In the genomic region with DNA sequence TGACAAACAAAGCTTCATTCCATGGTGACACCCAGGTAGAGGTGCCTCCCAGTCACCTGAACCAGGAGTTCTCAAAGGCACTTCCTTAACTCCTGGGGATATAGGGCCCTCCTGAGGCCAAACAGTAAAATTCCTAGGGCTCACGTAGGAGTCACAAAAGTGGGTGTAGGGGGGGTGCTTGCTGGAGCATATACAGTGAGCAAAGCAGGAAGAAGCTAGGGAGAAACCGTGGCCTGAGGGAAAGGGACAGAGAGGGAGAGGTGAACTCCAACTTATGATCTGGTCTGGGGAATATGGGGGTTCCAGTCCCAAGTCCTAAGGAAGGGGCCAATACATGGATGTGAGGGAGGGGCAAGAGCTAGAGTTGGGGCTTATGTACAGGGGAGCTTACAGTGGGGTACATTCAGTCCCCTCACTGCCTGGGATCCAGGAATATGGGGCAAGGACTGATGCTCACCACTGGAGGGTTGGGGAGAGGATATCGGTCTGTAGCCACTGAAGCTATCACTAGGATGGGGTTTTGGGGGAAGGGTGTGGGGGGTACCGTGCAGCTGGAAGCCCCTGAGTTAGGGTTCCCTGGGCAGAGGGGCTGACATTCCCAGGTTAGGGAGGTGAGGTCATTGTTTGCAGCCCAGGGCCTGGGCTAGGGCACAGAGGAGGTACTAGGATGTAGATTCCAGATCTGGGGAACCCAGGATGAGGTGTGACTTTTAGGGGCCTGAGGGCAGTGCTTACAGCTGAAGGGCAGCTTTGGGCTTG, we compare ENCODE assay signal across 8 cellular contexts. TPM values are rescaled to one million over a fixed set of nuclear protein-coding genes. Genes with fewer than 3 reads are reported as not detected.
DNase-seq lines count a peak whose midpoint lies in the region; ATAC-seq and TF ChIP-seq lines count a peak whose summit lies in the region.

No MANE protein-coding gene starts in this region.

- peak overlapping the region; percentile 40 for H2AFZ ChIP-seq in hepatocyte

- peaks cover 60% of the 10 kb centered on the region for H3K4me1 Mint-ChIP-seq in stimulated activated memory B cell treated with anti-CD40 and anti-IgM and Interleukin-4, amounts not matched to agents 10 μg/mL and 1 μg/mL and 100 μg/mL, for 72 hours

- TF ChIP-seq CTCF in WERI-Rb-1 (IDR thresholded peaks at IDR 0.05; ENCODE audit: low read depth, low read length), result no peak
- peak; percentile 31 for TF ChIP-seq CTCF in hepatocyte (IDR thresholded peaks at IDR 0.05; ENCODE audit: poor library complexity)

- H3K4me2 ChIP-seq in hepatocyte, result peak overlapping the region; percentile 95

- H3K27me3 ChIP-seq in WERI-Rb-1 (ENCODE audit: insufficient read depth, low read depth, severe bottlenecking), result no peaks in the 10 kb centered on the region
- no peaks in the 10 kb centered on the region for H3K27me3 ChIP-seq in hepatocyte

- H3K4me1 ChIP-seq in hepatocyte (ENCODE audit: insufficient read depth), result peaks cover 30% of the 10 kb centered on the region

- H3K36me3 ChIP-seq in WERI-Rb-1 (peaks cover 12% of the 10 kb centered on the region), hepatocyte (replicated peaks; ENCODE audit: insufficient read depth, low read depth) (no peaks in the 10 kb centered on the region)

- peak; percentile 57 for DNase-seq in DMS53 (lab: John Stamatoyannopoulos, UW)
- no peak for DNase-seq in DMS53 treated with DMSO at 0.1 percent for 48 hours (lab: John Stamatoyannopoulos, UW; ENCODE audit: unreplicated experiment)
- DNase-seq in WERI-Rb-1, result no peak
- DNase-seq in hepatocyte (ENCODE audit: low spot score), result peak; percentile 65
- no peak for DNase-seq in DMS 273 (lab: John Stamatoyannopoulos, UW; ENCODE audit: unreplicated experiment)

- no peaks in the 10 kb centered on the region for H3K27me3 Mint-ChIP-seq in stimulated activated memory B cell treated with anti-CD40 and anti-IgM and Interleukin-4, amounts not matched to agents 10 μg/mL and 1 μg/mL and 100 μg/mL, for 72 hours

- no peaks in the 10 kb centered on the region for H4K20me1 ChIP-seq in hepatocyte (ENCODE audit: insufficient read depth, poor library complexity, severe bottlenecking)

- H3K4me3 ChIP-seq in WERI-Rb-1 (ENCODE audit: low read depth, low read length) (peak overlapping the region; percentile 80), hepatocyte (peak overlapping the region; percentile 97)

- no peaks in the 10 kb centered on the region for H3K9me2 ChIP-seq in hepatocyte (replicated peaks; ENCODE audit: insufficient read depth)

- no peaks in the 10 kb centered on the region for H3K9me3 Mint-ChIP-seq in stimulated activated memory B cell treated with anti-CD40 and anti-IgM and Interleukin-4, amounts not matched to agents 10 μg/mL and 1 μg/mL and 100 μg/mL, for 72 hours

- no peaks in the 10 kb centered on the region for H3K9me3 ChIP-seq in WERI-Rb-1 (ENCODE audit: severe bottlenecking)
- H3K9me3 ChIP-seq in hepatocyte (ENCODE audit: low read depth), result no peaks in the 10 kb centered on the region

- peak overlapping the region; percentile 69 for H3K27ac Mint-ChIP-seq in stimulated activated memory B cell treated with anti-CD40 and anti-IgM and Interleukin-4, amounts not matched to agents 10 μg/mL and 1 μg/mL and 100 μg/mL, for 72 hours

- 32% methylated on average over 4 of the region's 4 CpGs for WGBS in hepatocyte (ENCODE audit: low lambda C conversion rate, missing lambda C conversion rate)

- H3K4me3 Mint-ChIP-seq in stimulated activated memory B cell treated with anti-CD40 and anti-IgM and Interleukin-4, amounts not matched to agents 10 μg/mL and 1 μg/mL and 100 μg/mL, for 72 hours, result peak overlapping the region; percentile 86

- H3K79me2 ChIP-seq in hepatocyte, result peaks cover 58% of the 10 kb centered on the region

- H3K36me3 Mint-ChIP-seq in stimulated activated memory B cell treated with anti-CD40 and anti-IgM and Interleukin-4, amounts not matched to agents 10 μg/mL and 1 μg/mL and 100 μg/mL, for 72 hours, result peaks cover 10% of the 10 kb centered on the region

- H3K27ac ChIP-seq in WERI-Rb-1 (no peak overlapping the region; the same call in 1 of the 2 replicates), hepatocyte (peak overlapping the region; percentile 88)

- no peak for ATAC-seq in stimulated activated memory B cell treated with anti-CD40 and anti-IgM and Interleukin-4, amounts not matched to agents 10 μg/mL and 1 μg/mL and 100 μg/mL, for 72 hours
- no peak for ATAC-seq in HG03469 (IDR thresholded peaks at IDR 0.05; ENCODE audit: unreplicated experiment)
- no peak for ATAC-seq in HG03378 (IDR thresholded peaks at IDR 0.05; ENCODE audit: unreplicated experiment)

RNA-seq across cellular contexts. Expression of a gene that starts 0.9 kb away (rescaled TPM):
- total RNA-seq in hepatocyte, result 24.5 and 29.5 TPM in 2 replicates
- polyA plus RNA-seq in hepatocyte, result 39.1 and 46.2 TPM in 2 replicates

RNA-seq across cellular contexts. Expression of a gene that starts 38.1 kb away (rescaled TPM):
- 58.9 and 60.9 TPM in 2 replicates for total RNA-seq in hepatocyte
- 159 and 183 TPM in 2 replicates for polyA plus RNA-seq in hepatocyte

RNA-seq across cellular contexts. Expression of a gene that starts 39.6 kb away (rescaled TPM):
- total RNA-seq in hepatocyte, result 57.7 and 64.0 TPM in 2 replicates
- polyA plus RNA-seq in hepatocyte, result 112 and 114 TPM in 2 replicates

Comparison
In these comparisons a context has a peak if more than half of its experiments do, and no peak if none do; other contexts are left out.
1. DNase-seq: peak in DMS53 (single experiment) and hepatocyte (single experiment); none in DMS53 treated with DMSO at 0.1 percent for 48 hours (single experiment), WERI-Rb-1 (single experiment) and DMS 273 (single experiment).